Comparison of ENCODE assay signal across 20 cellular contexts in the genomic region with DNA sequence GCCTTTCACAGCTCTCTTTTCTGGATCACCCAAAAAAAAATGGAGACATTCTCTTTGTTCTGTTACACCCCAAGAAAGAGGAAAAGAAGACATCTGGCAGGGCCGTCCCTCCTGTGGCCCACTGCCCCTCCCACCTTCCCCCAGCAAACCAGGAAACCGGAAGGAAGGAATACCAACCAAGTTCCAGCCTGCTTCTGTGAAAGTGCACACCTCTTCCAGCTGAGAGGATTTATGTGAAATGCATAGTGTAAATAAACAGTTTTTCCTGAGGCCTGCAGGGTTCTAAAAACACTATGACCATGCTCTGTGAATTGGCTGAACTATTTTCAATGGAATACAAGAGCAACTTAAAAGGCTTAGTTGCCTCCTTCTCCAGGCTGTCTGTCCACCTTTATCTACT. TPM values are rescaled to one million over a fixed set of nuclear protein-coding genes. Genes with fewer than 3 reads are reported as not detected.
A peak's percentile ranks its signal among the peaks of the same experiment; 100 is the strongest.
DNase-seq lines count a peak whose midpoint lies in the region; ATAC-seq, FAIRE-seq and TF ChIP-seq lines count a peak whose summit lies in the region.
"Had no signal": no experiment of that assay in that cellular context is flagged by ENCODE, and none has a peak within 500 bp of the region (broad histone marks: within the 10 kb centered on the region; RNA-seq: fewer than 3 reads in every experiment).

No MANE protein-coding gene starts in this region.

- BruUV-seq in HepG2 (replicated peaks; lab: Mats Ljungman, UMichigan) = no TSS peak

- peaks cover 1 to 22% of the 10 kb centered on the region in 2 experiments; a peak in 2 of 5 replicates for H3K27me3 ChIP-seq in HepG2 (ENCODE audit: control insufficient read depth in 1 of 2, insufficient read depth in 2 of 2, low read length in 2 of 2)
- H3K27me3 ChIP-seq in right lobe of liver = no peaks in the 10 kb centered on the region
- peaks cover 0 to 13% of the 10 kb centered on the region in 2 donors for H3K27me3 ChIP-seq in left lung
- no peaks in the 10 kb centered on the region for H3K27me3 ChIP-seq in BE2C

- H4K20me1 ChIP-seq in HepG2 (ENCODE audit: insufficient read depth, low read length) = no peaks in the 10 kb centered on the region

- TF ChIP-seq CTCF in HepG2 (CRISPR knock-in tag; IDR thresholded peaks at IDR 0.05) (no peak), right lobe of liver (IDR thresholded peaks at IDR 0.05) (no peak), choroid plexus epithelial cell (conservative IDR thresholded peaks at IDR 0.05; ENCODE audit: low read depth, low read length) (no peak), left lung (IDR thresholded peaks at IDR 0.05) (no peak), BE2C (IDR thresholded peaks at IDR 0.05; ENCODE audit: low read depth, low read length) (no peak)

- no peaks in the 10 kb centered on the region for H3K9me3 ChIP-seq in HepG2 (ENCODE audit: low read length)
- H3K9me3 ChIP-seq in right lobe of liver = no peaks in the 10 kb centered on the region
- no peaks in the 10 kb centered on the region for H3K9me3 ChIP-seq in left lung
- H3K9me3 ChIP-seq in BE2C = no peaks in the 10 kb centered on the region
- H3K9me3 ChIP-seq: Caco-2, HAP-1 had no signal

- intact Hi-C loops in HepG2 (cut with micrococcal nuclease; ENCODE audit: unreplicated experiment) (no loop called here), right lobe of liver (cut with DNase I) (no loop called here), left lung (cut with DNase I) (no loop called here)

- in situ Hi-C loops in HepG2 (cut with HindIII; ENCODE audit: extremely low pct_ligation_motif_present, low pct_unique_long_range_greater_than_20kb) = no loop called here

- no peak overlapping the region for H3K9ac ChIP-seq in HepG2 (ENCODE audit: insufficient read depth, low read depth, low read length)

- H3K4me1 ChIP-seq in HepG2 (ENCODE audit: insufficient read depth, low read length) = no peaks in the 10 kb centered on the region
- no peaks in the 10 kb centered on the region for H3K4me1 ChIP-seq in right lobe of liver
- H3K4me1 ChIP-seq in left lung = no peaks in the 10 kb centered on the region
- no peaks in the 10 kb centered on the region for H3K4me1 ChIP-seq in BE2C
- H3K4me1 ChIP-seq: Caco-2, HAP-1 had no signal

- DNase-seq in HepG2 (ENCODE audit: low spot score) (no peak), right lobe of liver (no peak), NCI-H2171 (lab: John Stamatoyannopoulos, UW) (peak; percentile 59), choroid plexus epithelial cell (ENCODE audit: low read depth) (peak; percentile 4), left lung (no peak), NCI-H2196 treated with DMSO at 0.1 percent for 48 hours (lab: John Stamatoyannopoulos, UW; ENCODE audit: unreplicated experiment) (no peak), BE2C (no peak)
- DNase-seq: ACHN; Caco-2; CD4-positive, alpha-beta T cell; DMS79 treated with DMSO at 0.1 percent for 48 hours; GF-D8; IMR-90 had no signal

- H3K4me3 ChIP-seq in HepG2 (replicated peaks in 1 of 3; ENCODE audit: insufficient read depth in 1 of 3, low read depth in 2 of 3, low read length in 3 of 3) (no peak overlapping the region), right lobe of liver (no peak overlapping the region), choroid plexus epithelial cell (ENCODE audit: low read depth, low read length) (no peak overlapping the region), left lung (no peak overlapping the region), BE2C (ENCODE audit: low read depth, low read length) (no peak overlapping the region)
- H3K4me3 ChIP-seq: HAP-1, K562 had no signal

- no peaks in the 10 kb centered on the region for H3K79me2 ChIP-seq in HepG2 (ENCODE audit: insufficient read depth, low read length)

- no peak for TF ChIP-seq RAD21 in HepG2 (CRISPR knock-in tag; IDR thresholded peaks at IDR 0.05)

- POLR2A ChIA-PET in HepG2 (lab: Yijun Ruan, JAX) = no interaction called here

- no peak overlapping the region for H2AFZ ChIP-seq in HepG2 (ENCODE audit: low read length)

- H3K36me3 ChIP-seq in HepG2 (replicated peaks in 1 of 2; ENCODE audit: control insufficient read depth in 1 of 2, insufficient read depth in 2 of 2, low read length in 2 of 2) (no peaks in the 10 kb centered on the region), right lobe of liver (no peaks in the 10 kb centered on the region), left lung (no peaks in the 10 kb centered on the region), BE2C (no peaks in the 10 kb centered on the region)
- H3K36me3 ChIP-seq: HAP-1 had no signal

- no peak for TF ChIP-seq POLR2A in HepG2 (IDR thresholded peaks at IDR 0.05; ENCODE audit: insufficient read depth in 1 of 2, low read depth in 2 of 2, low read length in 2 of 2)
- no peak for TF ChIP-seq POLR2A in right lobe of liver (IDR thresholded peaks at IDR 0.05)

- 4% methylated on average over 2 of the region's 2 CpGs for WGBS in HepG2 (ENCODE audit: low lambda C conversion rate)
- 61% methylated on average over 2 of the region's 2 CpGs for WGBS in right lobe of liver (ENCODE audit: insufficient coverage, low coverage, low lambda C conversion rate, missing lambda C conversion rate)

- ATAC-seq in HepG2 = no peak
- no peak for ATAC-seq in right lobe of liver
- no peak for ATAC-seq in left lung
- ATAC-seq: K562 had no signal

- FAIRE-seq in HepG2 (lab: Jason Lieb, UNC) = no peak
- FAIRE-seq: A204.1, D721Med, H1, K562 had no signal

- no peak overlapping the region for H3K27ac ChIP-seq in HepG2 (ENCODE audit: extremely low read length, insufficient read depth, low read length)
- H3K27ac ChIP-seq in right lobe of liver = no peak overlapping the region
- no peak overlapping the region for H3K27ac ChIP-seq in left lung
- H3K27ac ChIP-seq: C4-2B had no signal

- no peak overlapping the region for H3K4me2 ChIP-seq in HepG2 (ENCODE audit: low read depth, low read length)

- CTCF ChIA-PET in HepG2 (lab: Yijun Ruan, JAX; ENCODE audit: low intra/inter-chr PET ratio, low total read pairs) = no interaction called here

- TF ChIP-seq EP300 in HepG2 (IDR thresholded peaks at IDR 0.05; ENCODE audit: low read depth in 2 of 2, low read length in 2 of 2) (no peak), HepG2 (CRISPR knock-in tag; IDR thresholded peaks at IDR 0.05; ENCODE audit: borderline replicate concordance) (no peak)

TF ChIP-seq in HepG2, 621 proteins besides CTCF, POLR2A, EP300 and RAD21 (continues in another document):
- TF ChIP-seq ZNF577 (CRISPR knock-in tag; IDR thresholded peaks at IDR 0.05; ENCODE audit: borderline replicate concordance, low read depth) (no peak), HDAC1 (CRISPR knock-in tag; IDR thresholded peaks at IDR 0.05) (no peak), NONO (IDR thresholded peaks at IDR 0.05) (no peak), NONO (CRISPR knock-in tag; conservative IDR thresholded peaks at IDR 0.05) (no peak)
- TF ChIP-seq, protein P1, sequence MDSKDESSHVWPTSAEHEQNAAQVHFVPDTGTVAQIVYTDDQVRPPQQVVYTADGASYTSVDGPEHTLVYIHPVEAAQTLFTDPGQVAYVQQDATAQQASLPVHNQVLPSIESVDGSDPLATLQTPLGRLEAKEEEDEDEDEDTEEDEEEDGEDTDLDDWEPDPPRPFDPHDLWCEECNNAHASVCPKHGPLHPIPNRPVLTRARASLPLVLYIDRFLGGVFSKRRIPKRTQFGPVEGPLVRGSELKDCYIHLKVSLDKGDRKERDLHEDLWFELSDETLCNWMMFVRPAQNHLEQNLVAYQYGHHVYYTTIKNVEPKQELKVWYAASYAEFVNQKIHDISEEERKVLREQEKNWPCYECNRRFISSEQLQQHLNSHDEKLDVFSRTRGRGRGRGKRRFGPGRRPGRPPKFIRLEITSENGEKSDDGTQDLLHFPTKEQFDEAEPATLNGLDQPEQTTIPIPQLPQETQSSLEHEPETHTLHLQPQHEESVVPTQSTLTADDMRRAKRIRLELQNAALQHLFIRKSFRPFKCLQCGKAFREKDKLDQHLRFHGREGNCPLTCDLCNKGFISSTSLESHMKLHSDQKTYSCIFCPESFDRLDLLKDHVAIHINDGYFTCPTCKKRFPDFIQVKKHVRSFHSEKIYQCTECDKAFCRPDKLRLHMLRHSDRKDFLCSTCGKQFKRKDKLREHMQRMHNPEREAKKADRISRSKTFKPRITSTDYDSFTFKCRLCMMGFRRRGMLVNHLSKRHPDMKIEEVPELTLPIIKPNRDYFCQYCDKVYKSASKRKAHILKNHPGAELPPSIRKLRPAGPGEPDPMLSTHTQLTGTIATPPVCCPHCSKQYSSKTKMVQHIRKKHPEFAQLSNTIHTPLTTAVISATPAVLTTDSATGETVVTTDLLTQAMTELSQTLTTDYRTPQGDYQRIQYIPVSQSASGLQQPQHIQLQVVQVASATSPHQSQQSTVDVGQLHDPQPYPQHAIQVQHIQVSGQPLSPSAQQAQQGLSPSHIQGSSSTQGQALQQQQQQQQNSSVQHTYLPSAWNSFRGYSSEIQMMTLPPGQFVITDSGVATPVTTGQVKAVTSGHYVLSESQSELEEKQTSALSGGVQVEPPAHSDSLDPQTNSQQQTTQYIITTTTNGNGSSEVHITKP (CRISPR knock-in tag; IDR thresholded peaks at IDR 0.05; ENCODE audit: low read depth) = no peak

RNA-seq across cellular contexts. Expression of a gene that starts 50.0 kb away (rescaled TPM):
- total RNA-seq in HepG2 (2016; rRNA removed; fragmentation: Illumina TruSeq; extraction: Trizol) = not detected in 2 replicates
- total RNA-seq in HepG2 (2016; cell fraction: cytosol; rRNA removed; fragmentation: Illumina TruSeq; extraction: Trizol; ENCODE audit: low read depth) = not detected in 2 replicates
- total RNA-seq in HepG2 (2016; cell fraction: insoluble cytoplasmic fraction; rRNA removed; fragmentation: Illumina TruSeq; extraction: Trizol) = not detected in 2 replicates
- not detected in 2 replicates for total RNA-seq in HepG2 (2016; cell fraction: membrane; rRNA removed; fragmentation: Illumina TruSeq; extraction: Trizol)
- not detected in 2 replicates for total RNA-seq in HepG2 (2016; cell fraction: nucleus; rRNA removed; fragmentation: Illumina TruSeq; extraction: Trizol)
- not detected in 2 replicates for polyA plus RNA-seq in HepG2 (2011; rRNA removed)
- not detected in 2 replicates for polyA plus RNA-seq in HepG2 (2011; cell fraction: cytosol; rRNA removed)
- not detected in 2 replicates for polyA plus RNA-seq in HepG2 (2011; cell fraction: nucleus; rRNA removed)
- not detected in 2 replicates for polyA plus RNA-seq in HepG2 (2012)
- not detected in 2 replicates for polyA plus RNA-seq in HepG2 (2016; cell fraction: cytosol; fragmentation: Illumina TruSeq; extraction: Trizol; ENCODE audit: low read depth)
- not detected in 2 replicates for polyA plus RNA-seq in HepG2 (2016; cell fraction: insoluble cytoplasmic fraction; fragmentation: Illumina TruSeq; extraction: Trizol; ENCODE audit: low read depth)
- polyA plus RNA-seq in HepG2 (2016; cell fraction: membrane; fragmentation: Illumina TruSeq; extraction: Trizol; ENCODE audit: low read depth) = not detected in 2 replicates
- polyA plus RNA-seq in HepG2 (2016; cell fraction: nucleus; fragmentation: Illumina TruSeq; extraction: Trizol; ENCODE audit: insufficient read depth, low read depth) = not detected in 2 replicates
- not detected in 2 replicates for polyA minus RNA-seq in HepG2 (2011; rRNA and poly(A)+ RNA removed; ENCODE audit: low replicate concordance)
- polyA minus RNA-seq in HepG2 (2011; cell fraction: cytosol; rRNA and poly(A)+ RNA removed) = not detected in 2 replicates
- not detected in 2 replicates for polyA minus RNA-seq in HepG2 (2011; cell fraction: nucleus; rRNA and poly(A)+ RNA removed)
- 1 to 10 TPM in 3 of 6 experiments, under 1 TPM in 3; 0.49 to 1.6 (median 0.92) TPM for total RNA-seq in right lobe of liver
- 1 to 10 TPM; 3.1 to 5.5 TPM for total RNA-seq in left lung
- 5.3 TPM for polyA plus RNA-seq in BE2C (2012; ENCODE audit: insufficient read depth, insufficient read length, low read depth)
- total RNA-seq: Caco-2; CD4-positive, alpha-beta T cell; HT-29; IMR-90 had no signal

Comparison
In these comparisons a context has a peak if more than half of its experiments do, and no peak if none do; other contexts are left out.
1. DNase-seq: peak in NCI-H2171 (single experiment) and choroid plexus epithelial cell (single experiment); none in HepG2 (single experiment), right lobe of liver (0 of 3), left lung (0 of 2), NCI-H2196 treated with DMSO at 0.1 percent for 48 hours (single experiment) and BE2C (single experiment).